In the genomic region with DNA sequence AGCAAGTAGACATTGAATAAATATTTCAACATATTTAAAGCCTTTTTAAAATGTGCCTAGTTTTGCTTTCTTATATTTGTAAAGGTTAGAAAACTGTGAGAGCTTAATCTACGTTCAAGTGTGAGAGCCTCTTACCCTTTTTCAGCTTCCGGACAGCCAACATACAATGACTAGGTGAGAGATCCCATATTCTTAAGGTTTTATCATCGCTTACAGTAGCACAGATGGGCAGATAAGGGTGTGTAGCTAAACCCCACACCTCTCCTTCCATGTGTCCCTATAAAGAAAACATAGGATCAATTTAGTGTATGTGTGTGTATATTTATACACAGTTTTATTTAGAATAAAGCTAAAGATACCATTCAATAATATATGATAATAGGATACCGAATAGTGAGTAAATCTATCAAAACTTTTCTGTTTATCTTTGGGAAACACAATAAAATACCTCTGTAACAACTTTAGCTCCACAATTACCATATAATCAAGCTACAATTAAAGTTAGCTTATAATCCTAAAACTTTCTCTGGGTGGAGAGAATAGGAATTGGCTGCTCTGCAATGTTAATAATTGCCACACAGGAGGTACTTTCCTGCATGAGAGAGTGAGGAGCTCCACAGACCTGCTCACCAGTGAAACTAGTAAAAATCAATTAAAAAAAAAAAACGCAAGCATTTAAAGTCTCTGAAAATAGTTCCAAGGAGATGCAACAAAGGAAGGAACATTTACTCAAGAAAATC, we compare ENCODE assay signal across 21 cellular contexts.
DNase-seq lines count a peak whose midpoint lies in the region; ATAC-seq and TF ChIP-seq lines count a peak whose summit lies in the region.
"Had no signal": no experiment of that assay in that cellular context is flagged by ENCODE, and none has a peak within 500 bp of the region (broad histone marks: within the 10 kb centered on the region; RNA-seq: fewer than 3 reads in every experiment).

No MANE protein-coding gene starts in this region.

- peak overlapping the region; percentile 72 for H3K27ac ChIP-seq in HUES48 (ENCODE audit: low read depth, low read length)
- H3K27ac ChIP-seq in body of pancreas: peak overlapping the region in 1 of 4 donors; percentile 34
- no peak overlapping the region for H3K27ac ChIP-seq in ascending aorta
- H3K27ac ChIP-seq in tibial nerve: no peak overlapping the region
- H3K27ac ChIP-seq: A549, BLaER1 had no signal

- no peak for TF ChIP-seq EP300 in tibial nerve (IDR thresholded peaks at IDR 0.05)

- H3K4me1 ChIP-seq in HUES48 (ENCODE audit: control insufficient read depth, insufficient read depth, low read length) (peaks cover 10% of the 10 kb centered on the region), body of pancreas (no peaks in the 10 kb centered on the region), ascending aorta (no peaks in the 10 kb centered on the region), tibial nerve (no peaks in the 10 kb centered on the region)
- H3K4me1 ChIP-seq: A549, BLaER1 had no signal

- no peak for TF ChIP-seq CTCF in body of pancreas (IDR thresholded peaks at IDR 0.05)
- no peak for TF ChIP-seq CTCF in ascending aorta (IDR thresholded peaks at IDR 0.05)
- no peak for TF ChIP-seq CTCF in tibial nerve (IDR thresholded peaks at IDR 0.05)

- H3K27me3 ChIP-seq in HUES48 (ENCODE audit: control insufficient read depth, insufficient read depth, low read length) (no peaks in the 10 kb centered on the region), body of pancreas (no peaks in the 10 kb centered on the region), ascending aorta (no peaks in the 10 kb centered on the region), tibial nerve (no peaks in the 10 kb centered on the region)
- H3K27me3 ChIP-seq: BLaER1 had no signal

- TF ChIP-seq POLR2A in body of pancreas (IDR thresholded peaks at IDR 0.05) (no peak), tibial nerve (IDR thresholded peaks at IDR 0.05) (no peak)

- no peaks in the 10 kb centered on the region for H3K9me3 ChIP-seq in HUES48 (ENCODE audit: control insufficient read depth, insufficient read depth, low read length)
- no peaks in the 10 kb centered on the region for H3K9me3 ChIP-seq in body of pancreas
- H3K9me3 ChIP-seq in ascending aorta: no peaks in the 10 kb centered on the region
- H3K9me3 ChIP-seq in tibial nerve: no peaks in the 10 kb centered on the region
- H3K9me3 ChIP-seq: A549, BLaER1 had no signal

- H3K36me3 ChIP-seq in HUES48 (ENCODE audit: control insufficient read depth, insufficient read depth, low read length) (no peaks in the 10 kb centered on the region), body of pancreas (replicated peaks in 1 of 2; ENCODE audit: insufficient read depth in 1 of 2, low read depth in 2 of 2) (no peaks in the 10 kb centered on the region), ascending aorta (no peaks in the 10 kb centered on the region), tibial nerve (no peaks in the 10 kb centered on the region)
- H3K36me3 ChIP-seq: BLaER1 had no signal

- intact Hi-C loops in body of pancreas (cut with DNase I) (no loop called here), left colon (cut with DNase I, micrococcal nuclease) (no loop called here), ascending aorta (cut with DNase I) (no loop called here)

- peak overlapping the region; percentile 39; the same call in 1 of the 2 replicates for H3K9ac ChIP-seq in HUES48 (ENCODE audit: low read depth, low read length)
- H3K9ac ChIP-seq: BLaER1 had no signal

- DNase-seq in body of pancreas (no peak), left colon (no peak), ascending aorta (ENCODE audit: low spot score in 2 of 2) (no peak), superior temporal gyrus (ENCODE audit: extremely low spot score) (no peak), foreskin melanocyte (no peak), tibial nerve (ENCODE audit: low spot score in 2 of 2) (no peak)
- DNase-seq: CD8-positive, alpha-beta T cell; DMS53; MM.1S; NCI-H1105; NCI-H1694; NCI-H2081 treated with DMSO at 0.1 percent for 48 hours; NCI-H446 treated with DMSO at 0.1 percent for 48 hours; NCI-H748 treated with DMSO at 0.1 percent for 48 hours; SW 1271 had no signal

- WGBS in body of pancreas, 2 donors: 70 to 73% methylated on average over 5 of the region's 5 CpGs
- 91 to 92% methylated on average over 5 of the region's 5 CpGs for WGBS in tibial nerve, 2 donors

- ATAC-seq in GM19463 (IDR thresholded peaks at IDR 0.05; ENCODE audit: unreplicated experiment) (peak; percentile 62), body of pancreas (peak; percentile 58), left colon (peak; percentile 57)
- ATAC-seq: A549; CD8-positive, alpha-beta T cell; HCT116; Right ventricle myocardium inferior had no signal

- H3K4me3 ChIP-seq in HUES48 (ENCODE audit: low read depth, low read length) (no peak overlapping the region), body of pancreas (no peak overlapping the region), ascending aorta (no peak overlapping the region), tibial nerve (no peak overlapping the region)
- H3K4me3 ChIP-seq: A549, BLaER1 had no signal
